2 cellular contexts compared by ENCODE assay signal in the genomic region with DNA sequence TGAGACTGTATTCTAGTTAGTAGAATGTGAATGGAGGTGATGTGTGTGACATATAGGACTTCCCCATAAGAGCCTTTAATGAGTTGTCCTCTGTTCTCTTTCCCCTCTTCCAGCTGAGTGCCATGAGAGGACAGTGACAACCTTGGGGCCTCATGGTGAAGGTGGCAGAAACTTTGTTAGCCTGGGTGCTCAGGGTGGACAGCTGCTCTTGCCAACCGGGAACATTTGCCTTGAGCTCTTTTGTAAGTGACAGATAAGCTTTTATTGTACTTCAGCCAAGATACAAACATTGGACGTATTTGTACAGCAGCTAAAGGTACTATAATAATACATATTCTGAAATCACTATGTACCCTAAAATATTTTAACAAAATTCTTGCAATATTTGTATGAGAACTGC.
TF ChIP-seq lines count a peak whose summit lies in the region.

No MANE protein-coding gene starts in this region.

TF ChIP-seq in SK-N-SH, 30 proteins besides CTCF, POLR2A, EP300 and RAD21 (continued from another document):
- TF ChIP-seq, protein P1, sequence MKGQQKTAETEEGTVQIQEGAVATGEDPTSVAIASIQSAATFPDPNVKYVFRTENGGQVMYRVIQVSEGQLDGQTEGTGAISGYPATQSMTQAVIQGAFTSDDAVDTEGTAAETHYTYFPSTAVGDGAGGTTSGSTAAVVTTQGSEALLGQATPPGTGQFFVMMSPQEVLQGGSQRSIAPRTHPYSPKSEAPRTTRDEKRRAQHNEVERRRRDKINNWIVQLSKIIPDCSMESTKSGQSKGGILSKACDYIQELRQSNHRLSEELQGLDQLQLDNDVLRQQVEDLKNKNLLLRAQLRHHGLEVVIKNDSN (IDR thresholded peaks at IDR 0.05; ENCODE audit: borderline replicate concordance, low read depth): no peak
- no peak for TF ChIP-seq FOXJ3 (CRISPR knock-in tag; IDR thresholded peaks at IDR 0.05)
- TF ChIP-seq, protein P2, sequence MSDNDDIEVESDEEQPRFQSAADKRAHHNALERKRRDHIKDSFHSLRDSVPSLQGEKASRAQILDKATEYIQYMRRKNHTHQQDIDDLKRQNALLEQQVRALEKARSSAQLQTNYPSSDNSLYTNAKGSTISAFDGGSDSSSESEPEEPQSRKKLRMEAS (IDR thresholded peaks at IDR 0.05; ENCODE audit: low read depth): no peak
- TF ChIP-seq, protein P3, sequence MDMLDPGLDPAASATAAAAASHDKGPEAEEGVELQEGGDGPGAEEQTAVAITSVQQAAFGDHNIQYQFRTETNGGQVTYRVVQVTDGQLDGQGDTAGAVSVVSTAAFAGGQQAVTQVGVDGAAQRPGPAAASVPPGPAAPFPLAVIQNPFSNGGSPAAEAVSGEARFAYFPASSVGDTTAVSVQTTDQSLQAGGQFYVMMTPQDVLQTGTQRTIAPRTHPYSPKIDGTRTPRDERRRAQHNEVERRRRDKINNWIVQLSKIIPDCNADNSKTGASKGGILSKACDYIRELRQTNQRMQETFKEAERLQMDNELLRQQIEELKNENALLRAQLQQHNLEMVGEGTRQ (IDR thresholded peaks at IDR 0.05; ENCODE audit: borderline replicate concordance, low read depth, low read length): no peak
- TF ChIP-seq, protein P4, sequence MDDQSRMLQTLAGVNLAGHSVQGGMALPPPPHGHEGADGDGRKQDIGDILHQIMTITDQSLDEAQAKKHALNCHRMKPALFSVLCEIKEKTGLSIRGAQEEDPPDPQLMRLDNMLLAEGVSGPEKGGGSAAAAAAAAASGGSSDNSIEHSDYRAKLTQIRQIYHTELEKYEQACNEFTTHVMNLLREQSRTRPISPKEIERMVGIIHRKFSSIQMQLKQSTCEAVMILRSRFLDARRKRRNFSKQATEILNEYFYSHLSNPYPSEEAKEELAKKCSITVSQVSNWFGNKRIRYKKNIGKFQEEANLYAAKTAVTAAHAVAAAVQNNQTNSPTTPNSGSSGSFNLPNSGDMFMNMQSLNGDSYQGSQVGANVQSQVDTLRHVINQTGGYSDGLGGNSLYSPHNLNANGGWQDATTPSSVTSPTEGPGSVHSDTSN (IDR thresholded peaks at IDR 0.05): no peak
- TF ChIP-seq, protein P5, sequence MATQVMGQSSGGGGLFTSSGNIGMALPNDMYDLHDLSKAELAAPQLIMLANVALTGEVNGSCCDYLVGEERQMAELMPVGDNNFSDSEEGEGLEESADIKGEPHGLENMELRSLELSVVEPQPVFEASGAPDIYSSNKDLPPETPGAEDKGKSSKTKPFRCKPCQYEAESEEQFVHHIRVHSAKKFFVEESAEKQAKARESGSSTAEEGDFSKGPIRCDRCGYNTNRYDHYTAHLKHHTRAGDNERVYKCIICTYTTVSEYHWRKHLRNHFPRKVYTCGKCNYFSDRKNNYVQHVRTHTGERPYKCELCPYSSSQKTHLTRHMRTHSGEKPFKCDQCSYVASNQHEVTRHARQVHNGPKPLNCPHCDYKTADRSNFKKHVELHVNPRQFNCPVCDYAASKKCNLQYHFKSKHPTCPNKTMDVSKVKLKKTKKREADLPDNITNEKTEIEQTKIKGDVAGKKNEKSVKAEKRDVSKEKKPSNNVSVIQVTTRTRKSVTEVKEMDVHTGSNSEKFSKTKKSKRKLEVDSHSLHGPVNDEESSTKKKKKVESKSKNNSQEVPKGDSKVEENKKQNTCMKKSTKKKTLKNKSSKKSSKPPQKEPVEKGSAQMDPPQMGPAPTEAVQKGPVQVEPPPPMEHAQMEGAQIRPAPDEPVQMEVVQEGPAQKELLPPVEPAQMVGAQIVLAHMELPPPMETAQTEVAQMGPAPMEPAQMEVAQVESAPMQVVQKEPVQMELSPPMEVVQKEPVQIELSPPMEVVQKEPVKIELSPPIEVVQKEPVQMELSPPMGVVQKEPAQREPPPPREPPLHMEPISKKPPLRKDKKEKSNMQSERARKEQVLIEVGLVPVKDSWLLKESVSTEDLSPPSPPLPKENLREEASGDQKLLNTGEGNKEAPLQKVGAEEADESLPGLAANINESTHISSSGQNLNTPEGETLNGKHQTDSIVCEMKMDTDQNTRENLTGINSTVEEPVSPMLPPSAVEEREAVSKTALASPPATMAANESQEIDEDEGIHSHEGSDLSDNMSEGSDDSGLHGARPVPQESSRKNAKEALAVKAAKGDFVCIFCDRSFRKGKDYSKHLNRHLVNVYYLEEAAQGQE (IDR thresholded peaks at IDR 0.05; ENCODE audit: low read depth, low read length): no peak
- TF ChIP-seq SIN3A (IDR thresholded peaks at IDR 0.05; ENCODE audit: borderline replicate concordance, low read depth, low read length): no peak
- TF ChIP-seq, protein P6, sequence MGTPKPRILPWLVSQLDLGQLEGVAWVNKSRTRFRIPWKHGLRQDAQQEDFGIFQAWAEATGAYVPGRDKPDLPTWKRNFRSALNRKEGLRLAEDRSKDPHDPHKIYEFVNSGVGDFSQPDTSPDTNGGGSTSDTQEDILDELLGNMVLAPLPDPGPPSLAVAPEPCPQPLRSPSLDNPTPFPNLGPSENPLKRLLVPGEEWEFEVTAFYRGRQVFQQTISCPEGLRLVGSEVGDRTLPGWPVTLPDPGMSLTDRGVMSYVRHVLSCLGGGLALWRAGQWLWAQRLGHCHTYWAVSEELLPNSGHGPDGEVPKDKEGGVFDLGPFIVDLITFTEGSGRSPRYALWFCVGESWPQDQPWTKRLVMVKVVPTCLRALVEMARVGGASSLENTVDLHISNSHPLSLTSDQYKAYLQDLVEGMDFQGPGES (IDR thresholded peaks at IDR 0.05; ENCODE audit: low read depth, low read length): no peak
TF ChIP-seq in SK-N-SH: peak in this region for 0.

TF ChIP-seq in SK-N-SH treated with all-trans-retinoic acid at 6 μM for 48 hours, 23 proteins besides CTCF, POLR2A, EP300 and RAD21 (continued from another document):
- TF ChIP-seq, protein P7, sequence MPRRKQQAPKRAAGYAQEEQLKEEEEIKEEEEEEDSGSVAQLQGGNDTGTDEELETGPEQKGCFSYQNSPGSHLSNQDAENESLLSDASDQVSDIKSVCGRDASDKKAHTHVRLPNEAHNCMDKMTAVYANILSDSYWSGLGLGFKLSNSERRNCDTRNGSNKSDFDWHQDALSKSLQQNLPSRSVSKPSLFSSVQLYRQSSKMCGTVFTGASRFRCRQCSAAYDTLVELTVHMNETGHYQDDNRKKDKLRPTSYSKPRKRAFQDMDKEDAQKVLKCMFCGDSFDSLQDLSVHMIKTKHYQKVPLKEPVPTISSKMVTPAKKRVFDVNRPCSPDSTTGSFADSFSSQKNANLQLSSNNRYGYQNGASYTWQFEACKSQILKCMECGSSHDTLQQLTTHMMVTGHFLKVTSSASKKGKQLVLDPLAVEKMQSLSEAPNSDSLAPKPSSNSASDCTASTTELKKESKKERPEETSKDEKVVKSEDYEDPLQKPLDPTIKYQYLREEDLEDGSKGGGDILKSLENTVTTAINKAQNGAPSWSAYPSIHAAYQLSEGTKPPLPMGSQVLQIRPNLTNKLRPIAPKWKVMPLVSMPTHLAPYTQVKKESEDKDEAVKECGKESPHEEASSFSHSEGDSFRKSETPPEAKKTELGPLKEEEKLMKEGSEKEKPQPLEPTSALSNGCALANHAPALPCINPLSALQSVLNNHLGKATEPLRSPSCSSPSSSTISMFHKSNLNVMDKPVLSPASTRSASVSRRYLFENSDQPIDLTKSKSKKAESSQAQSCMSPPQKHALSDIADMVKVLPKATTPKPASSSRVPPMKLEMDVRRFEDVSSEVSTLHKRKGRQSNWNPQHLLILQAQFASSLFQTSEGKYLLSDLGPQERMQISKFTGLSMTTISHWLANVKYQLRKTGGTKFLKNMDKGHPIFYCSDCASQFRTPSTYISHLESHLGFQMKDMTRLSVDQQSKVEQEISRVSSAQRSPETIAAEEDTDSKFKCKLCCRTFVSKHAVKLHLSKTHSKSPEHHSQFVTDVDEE (CRISPR knock-in tag; IDR thresholded peaks at IDR 0.05): no peak
- TF ChIP-seq TOX (CRISPR knock-in tag; IDR thresholded peaks at IDR 0.05; ENCODE audit: borderline replicate concordance): no peak
- no peak for TF ChIP-seq ZNF70 (CRISPR knock-in tag; IDR thresholded peaks at IDR 0.05)
- TF ChIP-seq ZC3H10 (CRISPR knock-in tag; IDR thresholded peaks at IDR 0.05): no peak
- TF ChIP-seq, protein P8, sequence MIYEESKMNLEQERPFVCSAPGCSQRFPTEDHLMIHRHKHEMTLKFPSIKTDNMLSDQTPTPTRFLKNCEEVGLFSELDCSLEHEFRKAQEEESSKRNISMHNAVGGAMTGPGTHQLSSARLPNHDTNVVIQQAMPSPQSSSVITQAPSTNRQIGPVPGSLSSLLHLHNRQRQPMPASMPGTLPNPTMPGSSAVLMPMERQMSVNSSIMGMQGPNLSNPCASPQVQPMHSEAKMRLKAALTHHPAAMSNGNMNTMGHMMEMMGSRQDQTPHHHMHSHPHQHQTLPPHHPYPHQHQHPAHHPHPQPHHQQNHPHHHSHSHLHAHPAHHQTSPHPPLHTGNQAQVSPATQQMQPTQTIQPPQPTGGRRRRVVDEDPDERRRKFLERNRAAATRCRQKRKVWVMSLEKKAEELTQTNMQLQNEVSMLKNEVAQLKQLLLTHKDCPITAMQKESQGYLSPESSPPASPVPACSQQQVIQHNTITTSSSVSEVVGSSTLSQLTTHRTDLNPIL (CRISPR knock-in tag; IDR thresholded peaks at IDR 0.05; ENCODE audit: low read depth): no peak
- no peak for TF ChIP-seq SNAI2 (CRISPR knock-in tag; IDR thresholded peaks at IDR 0.05)
- no peak for TF ChIP-seq OSR1 (CRISPR knock-in tag; IDR thresholded peaks at IDR 0.05)
- TF ChIP-seq BACH2 (CRISPR knock-in tag; IDR thresholded peaks at IDR 0.05; ENCODE audit: borderline replicate concordance): no peak
- TF ChIP-seq, protein P9, sequence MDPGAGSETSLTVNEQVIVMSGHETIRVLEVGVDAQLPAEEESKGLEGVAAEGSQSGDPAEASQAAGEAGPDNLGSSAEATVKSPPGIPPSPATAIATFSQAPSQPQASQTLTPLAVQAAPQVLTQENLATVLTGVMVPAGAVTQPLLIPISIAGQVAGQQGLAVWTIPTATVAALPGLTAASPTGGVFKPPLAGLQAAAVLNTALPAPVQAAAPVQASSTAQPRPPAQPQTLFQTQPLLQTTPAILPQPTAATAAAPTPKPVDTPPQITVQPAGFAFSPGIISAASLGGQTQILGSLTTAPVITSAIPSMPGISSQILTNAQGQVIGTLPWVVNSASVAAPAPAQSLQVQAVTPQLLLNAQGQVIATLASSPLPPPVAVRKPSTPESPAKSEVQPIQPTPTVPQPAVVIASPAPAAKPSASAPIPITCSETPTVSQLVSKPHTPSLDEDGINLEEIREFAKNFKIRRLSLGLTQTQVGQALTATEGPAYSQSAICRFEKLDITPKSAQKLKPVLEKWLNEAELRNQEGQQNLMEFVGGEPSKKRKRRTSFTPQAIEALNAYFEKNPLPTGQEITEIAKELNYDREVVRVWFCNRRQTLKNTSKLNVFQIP (CRISPR knock-in tag; IDR thresholded peaks at IDR 0.05; ENCODE audit: borderline replicate concordance, low read depth): no peak
- no peak for TF ChIP-seq RARB (CRISPR knock-in tag; IDR thresholded peaks at IDR 0.05)
- TF ChIP-seq PPARA (CRISPR knock-in tag; IDR thresholded peaks at IDR 0.05; ENCODE audit: borderline replicate concordance): no peak
- no peak for TF ChIP-seq ESRRG (CRISPR knock-in tag; IDR thresholded peaks at IDR 0.05)
- TF ChIP-seq ZFP3 (CRISPR knock-in tag; IDR thresholded peaks at IDR 0.05): no peak
- TF ChIP-seq, protein P10, sequence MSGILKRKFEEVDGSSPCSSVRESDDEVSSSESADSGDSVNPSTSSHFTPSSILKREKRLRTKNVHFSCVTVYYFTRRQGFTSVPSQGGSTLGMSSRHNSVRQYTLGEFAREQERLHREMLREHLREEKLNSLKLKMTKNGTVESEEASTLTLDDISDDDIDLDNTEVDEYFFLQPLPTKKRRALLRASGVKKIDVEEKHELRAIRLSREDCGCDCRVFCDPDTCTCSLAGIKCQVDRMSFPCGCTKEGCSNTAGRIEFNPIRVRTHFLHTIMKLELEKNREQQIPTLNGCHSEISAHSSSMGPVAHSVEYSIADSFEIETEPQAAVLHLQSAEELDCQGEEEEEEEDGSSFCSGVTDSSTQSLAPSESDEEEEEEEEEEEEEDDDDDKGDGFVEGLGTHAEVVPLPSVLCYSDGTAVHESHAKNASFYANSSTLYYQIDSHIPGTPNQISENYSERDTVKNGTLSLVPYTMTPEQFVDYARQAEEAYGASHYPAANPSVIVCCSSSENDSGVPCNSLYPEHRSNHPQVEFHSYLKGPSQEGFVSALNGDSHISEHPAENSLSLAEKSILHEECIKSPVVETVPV (CRISPR knock-in tag; IDR thresholded peaks at IDR 0.05): no peak
- TF ChIP-seq CSDC2 (CRISPR knock-in tag; IDR thresholded peaks at IDR 0.05): no peak
- TF ChIP-seq GLIS3 (CRISPR knock-in tag; IDR thresholded peaks at IDR 0.05): no peak
